Comparison of ENCODE assay signal across 1 cellular context in the genomic region with DNA sequence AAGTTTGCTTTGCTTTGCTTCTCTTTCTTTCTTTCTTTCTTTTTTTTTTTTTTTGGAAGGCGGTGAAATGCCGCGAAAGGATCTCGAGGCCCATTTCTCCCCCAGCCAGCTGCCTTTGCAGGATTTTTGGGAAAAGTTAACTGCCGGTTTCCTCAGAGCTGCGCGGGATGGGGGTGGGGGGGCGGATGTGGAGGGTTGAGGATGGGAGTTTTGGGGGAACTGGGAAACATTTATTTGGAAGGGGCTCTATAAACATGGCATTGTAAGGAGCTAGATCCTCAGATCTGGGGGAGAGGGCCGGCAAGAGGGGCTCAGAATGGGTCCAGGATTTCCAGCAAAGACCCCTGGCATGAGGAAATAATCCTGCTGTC.
TF ChIP-seq lines count a peak whose summit lies in the region.

No MANE protein-coding gene starts in this region.

TF ChIP-seq in HCT116, 20 proteins besides CTCF, POLR2A, EP300 and RAD21 (continued from another document):
- TF ChIP-seq EGR1 (IDR thresholded peaks at IDR 0.05; ENCODE audit: low read depth): no peak
- TF ChIP-seq TCF7L2 (IDR thresholded peaks at IDR 0.05; ENCODE audit: borderline replicate concordance, extremely low read depth, insufficient read depth, insufficient read length): no peak
- no peak for TF ChIP-seq JUND (IDR thresholded peaks at IDR 0.05)
- TF ChIP-seq, protein P1, sequence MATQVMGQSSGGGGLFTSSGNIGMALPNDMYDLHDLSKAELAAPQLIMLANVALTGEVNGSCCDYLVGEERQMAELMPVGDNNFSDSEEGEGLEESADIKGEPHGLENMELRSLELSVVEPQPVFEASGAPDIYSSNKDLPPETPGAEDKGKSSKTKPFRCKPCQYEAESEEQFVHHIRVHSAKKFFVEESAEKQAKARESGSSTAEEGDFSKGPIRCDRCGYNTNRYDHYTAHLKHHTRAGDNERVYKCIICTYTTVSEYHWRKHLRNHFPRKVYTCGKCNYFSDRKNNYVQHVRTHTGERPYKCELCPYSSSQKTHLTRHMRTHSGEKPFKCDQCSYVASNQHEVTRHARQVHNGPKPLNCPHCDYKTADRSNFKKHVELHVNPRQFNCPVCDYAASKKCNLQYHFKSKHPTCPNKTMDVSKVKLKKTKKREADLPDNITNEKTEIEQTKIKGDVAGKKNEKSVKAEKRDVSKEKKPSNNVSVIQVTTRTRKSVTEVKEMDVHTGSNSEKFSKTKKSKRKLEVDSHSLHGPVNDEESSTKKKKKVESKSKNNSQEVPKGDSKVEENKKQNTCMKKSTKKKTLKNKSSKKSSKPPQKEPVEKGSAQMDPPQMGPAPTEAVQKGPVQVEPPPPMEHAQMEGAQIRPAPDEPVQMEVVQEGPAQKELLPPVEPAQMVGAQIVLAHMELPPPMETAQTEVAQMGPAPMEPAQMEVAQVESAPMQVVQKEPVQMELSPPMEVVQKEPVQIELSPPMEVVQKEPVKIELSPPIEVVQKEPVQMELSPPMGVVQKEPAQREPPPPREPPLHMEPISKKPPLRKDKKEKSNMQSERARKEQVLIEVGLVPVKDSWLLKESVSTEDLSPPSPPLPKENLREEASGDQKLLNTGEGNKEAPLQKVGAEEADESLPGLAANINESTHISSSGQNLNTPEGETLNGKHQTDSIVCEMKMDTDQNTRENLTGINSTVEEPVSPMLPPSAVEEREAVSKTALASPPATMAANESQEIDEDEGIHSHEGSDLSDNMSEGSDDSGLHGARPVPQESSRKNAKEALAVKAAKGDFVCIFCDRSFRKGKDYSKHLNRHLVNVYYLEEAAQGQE (IDR thresholded peaks at IDR 0.05; ENCODE audit: low read depth): no peak
- no peak for TF ChIP-seq EZH2phosphoT487 (IDR thresholded peaks at IDR 0.05; ENCODE audit: borderline replicate concordance)
- TF ChIP-seq ATF3 (IDR thresholded peaks at IDR 0.05): no peak
